In genomic region chr17:50213026-50214015, GRCh38 we compare ENCODE assay signal across 1 cellular context.
TF ChIP-seq lines count a peak whose summit lies in the region.

No MANE protein-coding gene starts in this region.

TF ChIP-seq in GM12878, 131 proteins besides CTCF, POLR2A, EP300 and RAD21 (continued from another document):
- peak; percentile 67; the same call in 1 of the 2 replicates for TF ChIP-seq BACH1 (IDR thresholded peaks at IDR 0.05; ENCODE audit: borderline replicate concordance)
- TF ChIP-seq MLLT1 (IDR thresholded peaks at IDR 0.05), result peak; percentile 82
- 0 out of 2 replicates have a peak, but pooled peaks have one; percentile 12 for TF ChIP-seq YY1 (IDR thresholded peaks at IDR 0.05; ENCODE audit: low read depth, low read length)
- TF ChIP-seq CEBPB (IDR thresholded peaks at IDR 0.05; ENCODE audit: borderline replicate concordance in 1 of 2, low read depth in 2 of 2, low read length in 2 of 2), result no peak
- TF ChIP-seq ZBTB33 (IDR thresholded peaks at IDR 0.05), result no peak
- peak; percentile 82 for TF ChIP-seq RELB (IDR thresholded peaks at IDR 0.05; ENCODE audit: low read depth)
- TF ChIP-seq TCF12 (IDR thresholded peaks at IDR 0.05; ENCODE audit: low read depth, low read length), result peak; percentile 75; the same call in 1 of the 2 replicates
- TF ChIP-seq SMAD1 (IDR thresholded peaks at IDR 0.05; ENCODE audit: low read depth, partially characterized antibody), result no peak
- peak; percentile 73 for TF ChIP-seq MTA2 (IDR thresholded peaks at IDR 0.05; ENCODE audit: low read depth)
- TF ChIP-seq BHLHE40 (IDR thresholded peaks at IDR 0.05; ENCODE audit: borderline replicate concordance in 1 of 2, low read depth in 2 of 2, low read length in 1 of 2), result peak in 1 of 2 experiments; percentile 76; a peak in 2 of 4 replicates
- TF ChIP-seq SKIL (IDR thresholded peaks at IDR 0.05; ENCODE audit: low read depth, poor library complexity, severe bottlenecking), result peak; percentile 78
- TF ChIP-seq ATF7 (IDR thresholded peaks at IDR 0.05; ENCODE audit: low read depth), result peak; percentile 66
- TF ChIP-seq GATAD2B (conservative IDR thresholded peaks at IDR 0.05; ENCODE audit: low read depth), result 0 out of 2 replicates have a peak, but pooled peaks have one; percentile 52
- no peak for TF ChIP-seq ZNF207 (IDR thresholded peaks at IDR 0.05; ENCODE audit: borderline replicate concordance)
- TF ChIP-seq PAX8 (IDR thresholded peaks at IDR 0.05), result peak; percentile 90; the same call in 1 of the 2 replicates
- TF ChIP-seq DPF2 (IDR thresholded peaks at IDR 0.05), result peak; percentile 72
- TF ChIP-seq IKZF2 (IDR thresholded peaks at IDR 0.05), result peak; percentile 84 to 88
- TF ChIP-seq MEF2B (IDR thresholded peaks at IDR 0.05; ENCODE audit: partially characterized antibody, poor library complexity, severe bottlenecking), result peak; percentile 50
- peak; percentile 28; the same call in 1 of the 2 replicates for TF ChIP-seq ZNF384 (IDR thresholded peaks at IDR 0.05; ENCODE audit: borderline replicate concordance, low read depth, low read length)
- TF ChIP-seq CHD2 (IDR thresholded peaks at IDR 0.05; ENCODE audit: borderline replicate concordance, low read depth, low read length), result no peak
- TF ChIP-seq SPI1 (IDR thresholded peaks at IDR 0.05; ENCODE audit: borderline replicate concordance, insufficient read depth, low read depth, low read length), result peak; percentile 24; the same call in 1 of the 2 replicates
- TF ChIP-seq NR2C1 (IDR thresholded peaks at IDR 0.05), result 0 out of 2 replicates have a peak, but pooled peaks have one; percentile 7
- TF ChIP-seq CREM (IDR thresholded peaks at IDR 0.05; ENCODE audit: low read depth), result no peak
- no peak for TF ChIP-seq FOXM1 (IDR thresholded peaks at IDR 0.05; ENCODE audit: low read depth, low read length)
